In genomic region chr9:94031946-94032345, GRCh38 we compare ENCODE assay signal across 11 cellular contexts. TPM values are rescaled to one million over a fixed set of nuclear protein-coding genes. Genes with fewer than 3 reads are reported as not detected.
DNase-seq lines count a peak whose midpoint lies in the region; ATAC-seq, FAIRE-seq and TF ChIP-seq lines count a peak whose summit lies in the region.
"Had no signal": no experiment of that assay in that cellular context is flagged by ENCODE, and none has a peak within 500 bp of the region (broad histone marks: within the 10 kb centered on the region; RNA-seq: fewer than 3 reads in every experiment).

No MANE protein-coding gene starts in this region.

- CTCF ChIA-PET in CD4-positive, alpha-beta T cell (lab: Charles Lee): interaction anchor here (1.3 kb wide), 2 partner anchors 18 to 19 kb away, joined by 3 to 5 read pairs; no protein-coding TSS in a partner anchor
- CTCF ChIA-PET in IMR-90 (lab: Yijun Ruan, JAX): interaction anchor here (0.9 kb wide), 1 partner anchor 17 kb away, joined by 3 read pairs; no protein-coding TSS in a partner anchor

- no peaks in the 10 kb centered on the region for H3K27me3 Mint-ChIP-seq in CD4-positive, alpha-beta T cell
- H3K27me3 Mint-ChIP-seq in chondrocyte (ENCODE audit: low read depth): no peaks in the 10 kb centered on the region
- H3K27me3 Mint-ChIP-seq in nephron (ENCODE audit: low read depth): no peaks in the 10 kb centered on the region

- no peak overlapping the region for H3K27ac ChIP-seq in CD4-positive, alpha-beta T cell (ENCODE audit: low read depth, low read length)
- H3K27ac ChIP-seq in IMR-90 (ENCODE audit: insufficient read depth, low read length): no peak overlapping the region

- peaks cover 29 to 31% of the 10 kb centered on the region in 2 experiments for H3K79me1 ChIP-seq in IMR-90 (ENCODE audit: low read depth in 1 of 2, low read length in 2 of 2)

- H2BK5ac ChIP-seq in IMR-90 (ENCODE audit: low read depth, low read length, poor library complexity, severe bottlenecking): no peak overlapping the region

- H2BK20ac ChIP-seq in IMR-90 (ENCODE audit: low read depth, low read length): no peak overlapping the region

- no peaks in the 10 kb centered on the region for H4K20me1 ChIP-seq in IMR-90 (ENCODE audit: insufficient read depth, low read length)

- no peak overlapping the region for H2AK9ac ChIP-seq in IMR-90 (replicated peaks; ENCODE audit: low read depth, low read length, poor library complexity)

- H2BK15ac ChIP-seq in IMR-90 (ENCODE audit: low read depth, low read length): no peak overlapping the region

- H3K4me1 Mint-ChIP-seq in CD4-positive, alpha-beta T cell (ENCODE audit: low read depth): peaks cover 23% of the 10 kb centered on the region
- peaks cover 43% of the 10 kb centered on the region for H3K4me1 Mint-ChIP-seq in chondrocyte (ENCODE audit: low read depth)
- peaks cover 19% of the 10 kb centered on the region for H3K4me1 Mint-ChIP-seq in nephron

- H3K56ac ChIP-seq in IMR-90 (ENCODE audit: extremely low read depth, insufficient read depth, low read length): no peak overlapping the region

- BruUV-seq in IMR-90 (replicated peaks; lab: Mats Ljungman, UMichigan): TSS peak; percentile 39

- H3K18ac ChIP-seq in IMR-90 (ENCODE audit: low read depth, low read length): no peak overlapping the region

- TF ChIP-seq CTCF in CD4-positive, alpha-beta T cell (IDR thresholded peaks at IDR 0.05): no peak
- TF ChIP-seq CTCF in IMR-90 (conservative IDR thresholded peaks at IDR 0.05; ENCODE audit: low read depth, low read length) (no peak), chondrocyte (IDR thresholded peaks at IDR 0.05) (no peak), nephron (IDR thresholded peaks at IDR 0.05; ENCODE audit: unreplicated experiment in 3 of 3) (no peak)

- peak overlapping the region; percentile 91 for H3K4me3 Mint-ChIP-seq in CD4-positive, alpha-beta T cell
- peak overlapping the region; percentile 100 for H3K4me3 Mint-ChIP-seq in chondrocyte (ENCODE audit: unreplicated experiment)
- H3K4me3 Mint-ChIP-seq in nephron: peak overlapping the region; percentile 92 to 96 (median 95)

- peak overlapping the region; percentile 9; the same call in 1 of the 2 replicates for H3K4me2 ChIP-seq in IMR-90 (ENCODE audit: low read depth, low read length)

- H3K9ac ChIP-seq in IMR-90 (ENCODE audit: low read depth, low read length): no peak overlapping the region

- H3K4me3 ChIP-seq in IMR-90 (ENCODE audit: insufficient read depth, low read depth, low read length): no peak overlapping the region

- H3K36me3 Mint-ChIP-seq in CD4-positive, alpha-beta T cell (ENCODE audit: low read depth): peaks cover 8% of the 10 kb centered on the region
- H3K36me3 Mint-ChIP-seq in chondrocyte (ENCODE audit: low read depth): peaks cover 6% of the 10 kb centered on the region
- H3K36me3 Mint-ChIP-seq in nephron (ENCODE audit: low read depth): peaks cover 23% of the 10 kb centered on the region

- FAIRE-seq in GM12891 (lab: Jason Lieb, UNC): no peak

- intact Hi-C loops in CD4-positive, alpha-beta T cell (cut with DNase I, micrococcal nuclease): loop anchor here (2.0 to 5.0 kb wide), 3 partner anchors 135 to 1915 kb away; partner anchors contain the start of gene SPTLC1 (in 1 of the 2)
- intact Hi-C loops in IMR-90 (cut with micrococcal nuclease): loop anchor here (10.0 kb wide), 1 partner anchor 1517 kb away; no protein-coding TSS in a partner anchor
- intact Hi-C loops in posterior vena cava (cut with DNase I): no loop called here

- no peak overlapping the region for H4K5ac ChIP-seq in IMR-90 (ENCODE audit: low read depth, low read length)

- no peak overlapping the region for H2AK5ac ChIP-seq in IMR-90 (ENCODE audit: low read depth, low read length)

- no peaks in the 10 kb centered on the region for H3K9me3 ChIP-seq in CD4-positive, alpha-beta T cell (ENCODE audit: control insufficient read depth, low read length)
- H3K9me3 ChIP-seq in IMR-90 (ENCODE audit: control insufficient read depth, insufficient read depth, low read length): no peaks in the 10 kb centered on the region

- H4K8ac ChIP-seq in IMR-90 (ENCODE audit: low read depth in 2 of 2, low read length in 2 of 2): no peak overlapping the region

- H3K9me1 ChIP-seq in IMR-90 (ENCODE audit: insufficient read depth, low read length): no peaks in the 10 kb centered on the region

- H2AFZ ChIP-seq in IMR-90 (replicated peaks; ENCODE audit: low read length, poor library complexity): no peak overlapping the region

- WGBS in IMR-90 (ENCODE audit: extremely low coverage in 2 of 2, insufficient read length in 1 of 2), 2 experiments: no CpG with 5 or more reads among the region's 3 CpGs

- H3K36me3 ChIP-seq in IMR-90 (ENCODE audit: control insufficient read depth, insufficient read depth, low read length): no peaks in the 10 kb centered on the region

- H2BK120ac ChIP-seq in IMR-90 (ENCODE audit: low read depth, low read length): no peak overlapping the region

- TF ChIP-seq POLR2A in IMR-90 (IDR thresholded peaks at IDR 0.05; ENCODE audit: low read depth, low read length): no peak
- no peak for TF ChIP-seq POLR2A in GM12891 (IDR thresholded peaks at IDR 0.05; ENCODE audit: low read depth, low read length)

- dilution Hi-C loops in IMR-90 (cut with HindIII; ENCODE audit: low sequenced_read_pairs, unreplicated experiment): no loop called here

- no peak for DNase-seq in CD4-positive, alpha-beta T cell
- no peak for DNase-seq in IMR-90
- no peak for DNase-seq in chondrocyte (ENCODE audit: low spot score)
- DNase-seq in GM12891 (ENCODE audit: insufficient read length, low spot score): no peak
- DNase-seq in posterior vena cava (ENCODE audit: low spot score): no peak
- no peak for DNase-seq in NCI-H146 (lab: John Stamatoyannopoulos, UW)
- DNase-seq in hippocampal formation (lab: John Stamatoyannopoulos, UW): no peak
- DNase-seq: DMS79 treated with DMSO at 0.1 percent for 48 hours; NCI-H524 treated with DMSO at 0.1 percent for 48 hours; stimulated activated naive CD4-positive, alpha-beta T cell treated with Interleukin-2 at 50 U/mL for 16 hours had no signal

- POLR2A ChIA-PET in CD4-positive, alpha-beta T cell (lab: Charles Lee): interaction anchor here (1.3 kb wide), 1 partner anchor 134 kb away, joined by 4 read pairs; no protein-coding TSS in a partner anchor
- POLR2A ChIA-PET in IMR-90 (lab: Charles Lee; ENCODE audit: unreplicated experiment): no interaction called here

- no peaks in the 10 kb centered on the region for H3K4me1 ChIP-seq in IMR-90 (ENCODE audit: control insufficient read depth, insufficient read depth, low read length)

- no peak for ATAC-seq in CD4-positive, alpha-beta T cell (ENCODE audit: poor library complexity)
- no peak for ATAC-seq in IMR-90 (ENCODE audit: low read depth)

- H4K91ac ChIP-seq in IMR-90 (ENCODE audit: insufficient read depth, low read depth, low read length): no peak overlapping the region

- H3K27ac Mint-ChIP-seq in CD4-positive, alpha-beta T cell: no peak overlapping the region
- H3K27ac Mint-ChIP-seq in chondrocyte (ENCODE audit: unreplicated experiment) (peak overlapping the region; percentile 84), nephron (peak overlapping the region in 2 of 3 experiments; percentile 75 to 81)

- no peak overlapping the region for H3K4ac ChIP-seq in IMR-90 (ENCODE audit: low read depth, low read length)

- no peaks in the 10 kb centered on the region for H3K9me3 Mint-ChIP-seq in CD4-positive, alpha-beta T cell
- H3K9me3 Mint-ChIP-seq in chondrocyte (ENCODE audit: low read depth) (peaks cover 5% of the 10 kb centered on the region), nephron (peaks cover 16% of the 10 kb centered on the region)

- in situ Hi-C loops in IMR-90 (cut with MboI; ENCODE audit: low sequenced_read_pairs): no loop called here

- TF ChIP-seq RAD21 in IMR-90 (IDR thresholded peaks at IDR 0.05; ENCODE audit: low read length): no peak

- H3K14ac ChIP-seq in IMR-90 (replicated peaks; ENCODE audit: low read depth, low read length): no peak overlapping the region

- no peaks in the 10 kb centered on the region for H3K27me3 ChIP-seq in CD4-positive, alpha-beta T cell (ENCODE audit: control insufficient read depth, insufficient read depth, low read length)
- no peaks in the 10 kb centered on the region for H3K27me3 ChIP-seq in IMR-90 (ENCODE audit: control insufficient read depth, insufficient read depth, low read length)

- H3K23ac ChIP-seq in IMR-90 (ENCODE audit: low read depth, low read length): no peak overlapping the region

TF ChIP-seq in IMR-90, 13 proteins besides CTCF, POLR2A, EP300 and RAD21 (continues in another document):
- TF ChIP-seq CHD1 (IDR thresholded peaks at IDR 0.05; ENCODE audit: low read depth, low read length) (no peak), NFE2L2 (IDR thresholded peaks at IDR 0.05; ENCODE audit: low read depth, low read length) (no peak), FOS (IDR thresholded peaks at IDR 0.05; ENCODE audit: low read depth, low read length) (no peak), USF2 (IDR thresholded peaks at IDR 0.05; ENCODE audit: low read depth, low read length) (no peak)

TF ChIP-seq in GM12891, 5 proteins besides CTCF, POLR2A, EP300 and RAD21:
- TF ChIP-seq POU2F2 (IDR thresholded peaks at IDR 0.05; ENCODE audit: low read depth, low read length) (no peak), POLR2AphosphoS5 (IDR thresholded peaks at IDR 0.05; ENCODE audit: low read depth, low read length) (no peak), TAF1 (IDR thresholded peaks at IDR 0.05; ENCODE audit: low read depth, low read length) (no peak), SPI1 (IDR thresholded peaks at IDR 0.05; ENCODE audit: low read depth, low read length) (no peak), PAX5 (IDR thresholded peaks at IDR 0.05; ENCODE audit: insufficient read depth, low read length, severe bottlenecking) (no peak)

RNA-seq across cellular contexts. Expression of gene PTPDC1, which starts 52.3 kb away (rescaled TPM):
- total RNA-seq in CD4-positive, alpha-beta T cell: 1 to 10 TPM; 2.7 TPM
- total RNA-seq in IMR-90 (2012; rRNA removed): 6.1 TPM in 2 replicates
- 3.3 and 3.9 TPM in 2 replicates for polyA plus RNA-seq in IMR-90 (2012; rRNA removed)
- 1.2 and 1.4 TPM in 2 replicates for polyA plus RNA-seq in IMR-90 (2012; cell fraction: cytosol; rRNA removed)
- polyA plus RNA-seq in IMR-90 (2012; cell fraction: nucleus; rRNA removed; ENCODE audit: low replicate concordance): 4.2 and 16.8 TPM in 2 replicates
- 14.9 to 24.0 TPM (median 16.0 TPM) in 3 replicates for total RNA-seq in chondrocyte
- polyA plus RNA-seq in GM12891 (2012; ENCODE audit: low read depth, missing spikeins): 1.3 TPM
- total RNA-seq in posterior vena cava: 10 to 100 TPM; 11.6 to 13.7 TPM

Comparison
In these comparisons a context has a peak if more than half of its experiments do, and no peak if none do; other contexts are left out.
1. intact Hi-C loops: an anchor here in CD4-positive, alpha-beta T cell (2.0 to 5.0 kb wide) and IMR-90 (10.0 kb wide); none called in posterior vena cava.